14 cellular contexts compared by ENCODE assay signal in genomic region chr14:95183532-95184412, GRCh38. TPM values are rescaled to one million over a fixed set of nuclear protein-coding genes. Genes with fewer than 3 reads are reported as not detected.
DNase-seq lines count a peak whose midpoint lies in the region; ATAC-seq and TF ChIP-seq lines count a peak whose summit lies in the region.
"Had no signal": no experiment of that assay in that cellular context is flagged by ENCODE, and none has a peak within 500 bp of the region (broad histone marks: within the 10 kb centered on the region; RNA-seq: fewer than 3 reads in every experiment).

No MANE protein-coding gene starts in this region.

- 75 to 76% methylated on average over 6 of the region's 6 CpGs for WGBS in thyroid gland, 2 donors
- WGBS in prostate gland: 66% methylated on average over 6 of the region's 6 CpGs

- peaks cover 83% of the 10 kb centered on the region for H3K4me1 Mint-ChIP-seq in dendritic cell treated with granulocyte-macrophage colony-stimulating factor and Interleukin-4, amounts not matched to agents 40 ng/mL and 50 ng/mL, for 4 days (ENCODE audit: low read depth)
- H3K4me1 Mint-ChIP-seq in activated CD8-positive, alpha-beta T cell treated with anti-CD3 and anti-CD28 coated beads, Interleukin-2, amount 10 ng/mL, durations not matched to agents 7 days and 5 days (ENCODE audit: low read depth): no peaks in the 10 kb centered on the region
- H3K4me1 Mint-ChIP-seq: immature natural killer cell had no signal

- no peaks in the 10 kb centered on the region for H3K27me3 Mint-ChIP-seq in dendritic cell treated with granulocyte-macrophage colony-stimulating factor and Interleukin-4, amounts not matched to agents 40 ng/mL and 50 ng/mL, for 4 days
- peaks cover 29% of the 10 kb centered on the region for H3K27me3 Mint-ChIP-seq in activated CD8-positive, alpha-beta T cell treated with anti-CD3 and anti-CD28 coated beads, Interleukin-2, amount 10 ng/mL, durations not matched to agents 7 days and 5 days (ENCODE audit: low read depth)

- CTCF ChIA-PET in activated CD8-positive, alpha-beta T cell treated with anti-CD3 and anti-CD28 coated beads, Interleukin-2, amount 10 ng/mL, durations not matched to agents 7 days and 5 days (lab: Charles Lee): interaction anchor here (0.9 kb wide), 1 partner anchor 12 kb away, joined by 3 read pairs; no protein-coding TSS in a partner anchor

- H3K36me3 Mint-ChIP-seq in dendritic cell treated with granulocyte-macrophage colony-stimulating factor and Interleukin-4, amounts not matched to agents 40 ng/mL and 50 ng/mL, for 4 days (ENCODE audit: low read depth): peaks cover 14% of the 10 kb centered on the region
- H3K36me3 Mint-ChIP-seq in activated CD8-positive, alpha-beta T cell treated with anti-CD3 and anti-CD28 coated beads, Interleukin-2, amount 10 ng/mL, durations not matched to agents 7 days and 5 days (ENCODE audit: low read depth): no peaks in the 10 kb centered on the region

- intact Hi-C loops in dendritic cell treated with granulocyte-macrophage colony-stimulating factor and Interleukin-4, amounts not matched to agents 40 ng/mL and 50 ng/mL, for 4 days (cut with micrococcal nuclease): no loop called here
- intact Hi-C loops in thyroid gland (cut with DNase I) (no loop called here), prostate gland (cut with DNase I) (no loop called here)

- H3K4me3 ChIP-seq in thyroid gland (replicated peaks in 1 of 3) (no peak overlapping the region), prostate gland (no peak overlapping the region)

- H3K36me3 ChIP-seq in thyroid gland (no peaks in the 10 kb centered on the region), prostate gland (no peaks in the 10 kb centered on the region)

- TF ChIP-seq POLR2A in thyroid gland (IDR thresholded peaks at IDR 0.05) (no peak), prostate gland (IDR thresholded peaks at IDR 0.05) (no peak)

- H3K9me3 ChIP-seq in thyroid gland: no peaks in the 10 kb centered on the region
- H3K9me3 ChIP-seq in prostate gland: no peaks in the 10 kb centered on the region

- peak overlapping the region; percentile 97 for H3K27ac Mint-ChIP-seq in dendritic cell treated with granulocyte-macrophage colony-stimulating factor and Interleukin-4, amounts not matched to agents 40 ng/mL and 50 ng/mL, for 4 days
- H3K27ac Mint-ChIP-seq in activated CD8-positive, alpha-beta T cell treated with anti-CD3 and anti-CD28 coated beads, Interleukin-2, amount 10 ng/mL, durations not matched to agents 7 days and 5 days: no peak overlapping the region
- H3K27ac Mint-ChIP-seq: activated naive CD4-positive, alpha-beta T cell treated with anti-CD3 and anti-CD28 coated beads, Interleukin-2, amount 50 U/mL, for 24 hours; immature natural killer cell; T-cell had no signal

- H3K27me3 ChIP-seq in thyroid gland (no peaks in the 10 kb centered on the region), prostate gland (replicated peaks; ENCODE audit: insufficient read depth) (no peaks in the 10 kb centered on the region)

- H3K4me3 Mint-ChIP-seq in dendritic cell treated with granulocyte-macrophage colony-stimulating factor and Interleukin-4, amounts not matched to agents 40 ng/mL and 50 ng/mL, for 4 days: no peak overlapping the region
- no peak overlapping the region for H3K4me3 Mint-ChIP-seq in activated CD8-positive, alpha-beta T cell treated with anti-CD3 and anti-CD28 coated beads, Interleukin-2, amount 10 ng/mL, durations not matched to agents 7 days and 5 days
- H3K4me3 Mint-ChIP-seq: activated naive CD4-positive, alpha-beta T cell treated with anti-CD3 and anti-CD28 coated beads, Interleukin-2, amount 50 U/mL, for 24 hours; immature natural killer cell; T-cell had no signal

- peak; percentile 54 for ATAC-seq in HG03354 (IDR thresholded peaks at IDR 0.05; ENCODE audit: poor library complexity, severe bottlenecking, unreplicated experiment)
- no peak for ATAC-seq in activated CD8-positive, alpha-beta T cell treated with anti-CD3 and anti-CD28 coated beads, Interleukin-2, amount 10 ng/mL, durations not matched to agents 7 days and 5 days
- no peak for ATAC-seq in activated CD4-positive, CD25-positive, alpha-beta regulatory T cell treated with anti-CD3 and anti-CD28 coated beads, Interleukin-2, amount 50 U/mL, for 24 hours
- ATAC-seq: T-cell had no signal

- no peak for TF ChIP-seq CTCF in thyroid gland (IDR thresholded peaks at IDR 0.05)
- no peak for TF ChIP-seq CTCF in prostate gland (IDR thresholded peaks at IDR 0.05)

- H3K9me3 Mint-ChIP-seq in dendritic cell treated with granulocyte-macrophage colony-stimulating factor and Interleukin-4, amounts not matched to agents 40 ng/mL and 50 ng/mL, for 4 days: peaks cover 9% of the 10 kb centered on the region
- no peaks in the 10 kb centered on the region for H3K9me3 Mint-ChIP-seq in activated CD8-positive, alpha-beta T cell treated with anti-CD3 and anti-CD28 coated beads, Interleukin-2, amount 10 ng/mL, durations not matched to agents 7 days and 5 days (ENCODE audit: insufficient read depth)
- H3K9me3 Mint-ChIP-seq: immature natural killer cell had no signal

- H3K4me1 ChIP-seq in thyroid gland (peaks cover 26 to 29% of the 10 kb centered on the region in 2 donors), prostate gland (replicated peaks) (no peaks in the 10 kb centered on the region)

- POLR2A ChIA-PET in activated CD8-positive, alpha-beta T cell treated with anti-CD3 and anti-CD28 coated beads, Interleukin-2, amount 10 ng/mL, durations not matched to agents 7 days and 5 days (lab: Charles Lee): no interaction called here

- H3K27ac ChIP-seq in thyroid gland: peak overlapping the region in 2 of 3 donors; percentile 26 to 47
- no peak overlapping the region for H3K27ac ChIP-seq in prostate gland
- H3K27ac ChIP-seq: epithelial cell of prostate had no signal

- DNase-seq in lung microvascular endothelial cell (ENCODE audit: low read depth in 2 of 2) (peak; percentile 1 to 90), thyroid gland (no peak), prostate gland (ENCODE audit: low spot score) (no peak), HK-2 (ENCODE audit: unreplicated experiment) (no peak)
- DNase-seq in activated CD8-positive, alpha-beta T cell treated with anti-CD3 and anti-CD28 coated beads, Interleukin-2, amount 10 ng/mL, durations not matched to agents 7 days and 5 days: no peak
- DNase-seq: activated CD8-positive, alpha-beta memory T cell treated with anti-CD3 and anti-CD28 coated beads for 24 hours; immature natural killer cell; NCI-H1694; T-cell had no signal

RNA-seq across cellular contexts. Expression of gene DICER1, which starts 26.4 kb away (rescaled TPM):
- 24.6 and 27.6 TPM in 2 replicates for total RNA-seq in lung microvascular endothelial cell
- total RNA-seq in thyroid gland: 10 to 100 TPM; 66.5 to 96.8 (median 78.8) TPM
- 10 to 100 TPM; 57.5 to 59.7 TPM for total RNA-seq in activated CD8-positive, alpha-beta T cell treated with anti-CD3 and anti-CD28 coated beads, Interleukin-2, amount 10 ng/mL, durations not matched to agents 7 days and 5 days
- 10 to 100 TPM; 25.4 to 86.3 TPM for total RNA-seq in prostate gland

Comparison
In these comparisons a context has a peak if more than half of its experiments do, and no peak if none do; other contexts are left out.
1. DNase-seq: peak in lung microvascular endothelial cell (2 of 2); none in thyroid gland (0 of 2), activated CD8-positive, alpha-beta T cell treated with anti-CD3 and anti-CD28 coated beads, Interleukin-2, amount 10 ng/mL, durations not matched to agents 7 days and 5 days (single experiment), prostate gland (single experiment) and HK-2 (single experiment).
2. H3K27ac ChIP-seq: peak in thyroid gland (2 of 3); none in prostate gland (0 of 2).